18 cellular contexts compared by ENCODE assay signal in genomic region chr1:31667065-31667785, GRCh38. TPM values are rescaled to one million over a fixed set of nuclear protein-coding genes. Genes with fewer than 3 reads are reported as not detected.
DNase-seq lines count a peak whose midpoint lies in the region; ATAC-seq and TF ChIP-seq lines count a peak whose summit lies in the region.
"Had no signal": no experiment of that assay in that cellular context is flagged by ENCODE, and none has a peak within 500 bp of the region (broad histone marks: within the 10 kb centered on the region; RNA-seq: fewer than 3 reads in every experiment).

No MANE protein-coding gene starts in this region.

- H3K9me3 ChIP-seq in IMR-90 (ENCODE audit: control insufficient read depth, insufficient read depth, low read length) (no peaks in the 10 kb centered on the region), mucosa of rectum (ENCODE audit: control insufficient read depth in 2 of 2, low read length in 2 of 2) (no peaks in the 10 kb centered on the region), thyroid gland (no peaks in the 10 kb centered on the region), Karpas-422 (ENCODE audit: low read length) (no peaks in the 10 kb centered on the region)
- H3K9me3 ChIP-seq: gastrocnemius medialis had no signal

- H4K20me1 ChIP-seq in IMR-90 (ENCODE audit: insufficient read depth, low read length), result no peaks in the 10 kb centered on the region
- H4K20me1 ChIP-seq in Karpas-422 (ENCODE audit: insufficient read depth, low read depth, low read length), result no peaks in the 10 kb centered on the region

- WGBS in IMR-90 (ENCODE audit: extremely low coverage in 2 of 2, insufficient read length in 1 of 2), 2 experiments, result 79% methylated on average over 9 of the region's 19 CpGs; no CpG with 5 or more reads in 1 of the 2 experiments
- 90 to 92% methylated on average over 13 to 18 of the region's 19 CpGs for WGBS in thyroid gland, 2 donors

- H3K4me3 ChIP-seq in IMR-90 (ENCODE audit: insufficient read depth, low read depth, low read length) (no peak overlapping the region), mucosa of rectum (ENCODE audit: low read length in 2 of 2) (no peak overlapping the region), thyroid gland (replicated peaks in 1 of 3) (no peak overlapping the region), Karpas-422 (ENCODE audit: low read length) (no peak overlapping the region)
- H3K4me3 ChIP-seq: gastrocnemius medialis, GM12878 had no signal

- no peak overlapping the region for H3K4me3 Mint-ChIP-seq in MCF 10A (ENCODE audit: unreplicated experiment)
- no peak overlapping the region for H3K4me3 Mint-ChIP-seq in naive thymus-derived CD8-positive, alpha-beta T cell
- H3K4me3 Mint-ChIP-seq: activated CD4-positive, alpha-beta T cell treated with anti-CD3 and anti-CD28 coated beads, Interleukin-2, amount 10 ng/mL, durations not matched to agents 24 days and 14 days; nephron progenitor cell had no signal

- no peak overlapping the region for H3K56ac ChIP-seq in IMR-90 (ENCODE audit: extremely low read depth, insufficient read depth, low read length)

- H3K9ac ChIP-seq in IMR-90 (ENCODE audit: low read depth, low read length) (no peak overlapping the region), mucosa of rectum (ENCODE audit: low read depth in 1 of 2, low read length in 2 of 2) (peak overlapping the region in 1 of 2 donors; percentile 61), Karpas-422 (ENCODE audit: low read length) (no peak overlapping the region)

- peaks cover 45% of the 10 kb centered on the region for H3K4me1 Mint-ChIP-seq in MCF 10A (ENCODE audit: insufficient read depth, unreplicated experiment)
- peaks cover 9 to 19% (median 14%) of the 10 kb centered on the region in 4 donors for H3K4me1 Mint-ChIP-seq in naive thymus-derived CD8-positive, alpha-beta T cell

- no peak for TF ChIP-seq POLR2A in IMR-90 (IDR thresholded peaks at IDR 0.05; ENCODE audit: low read depth, low read length)
- TF ChIP-seq POLR2A in thyroid gland (IDR thresholded peaks at IDR 0.05), result no peak

- H2BK15ac ChIP-seq in IMR-90 (ENCODE audit: low read depth, low read length), result no peak overlapping the region

- BruUV-seq in IMR-90 (replicated peaks; lab: Mats Ljungman, UMichigan), result no TSS peak
- BruUV-seq in MCF 10A (replicated peaks; lab: Mats Ljungman, UMichigan), result no TSS peak

- no peaks in the 10 kb centered on the region for H3K27me3 Mint-ChIP-seq in MCF 10A (ENCODE audit: insufficient read depth, unreplicated experiment)
- peaks cover 0 to 18% (median 7%) of the 10 kb centered on the region in 5 donors for H3K27me3 Mint-ChIP-seq in naive thymus-derived CD8-positive, alpha-beta T cell

- no peak overlapping the region for H3K23ac ChIP-seq in IMR-90 (ENCODE audit: low read depth, low read length)

- intact Hi-C loops in IMR-90 (cut with micrococcal nuclease) (no loop called here), MCF 10A (cut with micrococcal nuclease) (loop anchor here (10.0 kb wide), 1 partner anchor 298 kb away; no protein-coding TSS in a partner anchor), thyroid gland (cut with DNase I) (loop anchor here (5.0 to 10.0 kb wide), 2 partner anchors 40 to 298 kb away; no protein-coding TSS in a partner anchor)

- H2BK20ac ChIP-seq in IMR-90 (ENCODE audit: low read depth, low read length), result no peak overlapping the region

- H3K36me3 Mint-ChIP-seq in MCF 10A (ENCODE audit: insufficient read depth, unreplicated experiment), result peaks cover 23% of the 10 kb centered on the region
- H3K36me3 Mint-ChIP-seq in naive thymus-derived CD8-positive, alpha-beta T cell, result no peaks in the 10 kb centered on the region

- H2AFZ ChIP-seq in IMR-90 (replicated peaks; ENCODE audit: low read length, poor library complexity) (no peak overlapping the region), Karpas-422 (ENCODE audit: low read length) (no peak overlapping the region)

- H2BK120ac ChIP-seq in IMR-90 (ENCODE audit: low read depth, low read length), result no peak overlapping the region

- CTCF ChIA-PET in IMR-90 (lab: Yijun Ruan, JAX), result interaction anchor here (1.0 to 1.4 kb wide), 2 partner anchors 8 to 79 kb away, joined by 4 read pairs; no protein-coding TSS in a partner anchor
- CTCF ChIA-PET in MCF 10A (lab: Yijun Ruan, JAX), result interaction anchor here (0.5 to 7.7 kb wide), 14 partner anchors 19 to 567 kb away, joined by 3 to 96 read pairs (median 4); no protein-coding TSS in a partner anchor

- H3K27ac ChIP-seq in IMR-90 (ENCODE audit: insufficient read depth, low read length), result no peak overlapping the region
- peak overlapping the region; percentile 74 to 82 for H3K27ac ChIP-seq in mucosa of rectum (ENCODE audit: low read depth in 2 of 2, low read length in 2 of 2)
- peak overlapping the region; percentile 90 to 95 (median 94) for H3K27ac ChIP-seq in thyroid gland
- no peak overlapping the region for H3K27ac ChIP-seq in Karpas-422 (ENCODE audit: low read length)
- H3K27ac ChIP-seq: gastrocnemius medialis had no signal

- TF ChIP-seq RAD21 in IMR-90 (IDR thresholded peaks at IDR 0.05; ENCODE audit: low read length), result no peak

- DNase-seq in IMR-90, result no peak
- no peak for DNase-seq in MCF 10A (ENCODE audit: unreplicated experiment)
- DNase-seq in thyroid gland, result peak in 1 of 2 donors; percentile 46
- DNase-seq in Karpas-422, result no peak
- DNase-seq in naive thymus-derived CD8-positive, alpha-beta T cell, result no peak
- DNase-seq: activated CD4-positive, alpha-beta T cell treated with anti-CD3 and anti-CD28 coated beads, Interleukin-2, amount 10 ng/mL, durations not matched to agents 24 days and 14 days; activated CD8-positive, alpha-beta memory T cell treated with anti-CD3 and anti-CD28 coated beads, Interleukin-2, amount 50 U/mL, for 4 hours; activated gamma-delta T cell treated with Interleukin-2 at 50 U/mL for 16 hours; aorta; gastrocnemius medialis; KBM-7; NCI-H1048; nephron progenitor cell; stimulated activated naive CD4-positive, alpha-beta T cell treated with Interleukin-2 at 50 U/mL for 16 hours had no signal

- H3K14ac ChIP-seq in IMR-90 (replicated peaks; ENCODE audit: low read depth, low read length), result no peak overlapping the region

- POLR2A ChIA-PET in IMR-90 (lab: Charles Lee; ENCODE audit: unreplicated experiment) (no interaction called here), MCF 10A (lab: Yijun Ruan, JAX) (interaction anchor here (0.7 to 5.2 kb wide), 18 partner anchors 11 to 297 kb away, joined by 3 to 44 read pairs (median 4); partner anchors contain the start of genes PEF1 and PTP4A2)
- POLR2A ChIA-PET in naive thymus-derived CD8-positive, alpha-beta T cell (lab: Charles Lee), result interaction anchor here (1.3 to 2.4 kb wide), 2 partner anchors 122 kb away, joined by 6 to 7 read pairs; no protein-coding TSS in a partner anchor

- no peak overlapping the region for H2AK5ac ChIP-seq in IMR-90 (ENCODE audit: low read depth, low read length)

- H3K4me1 ChIP-seq in IMR-90 (ENCODE audit: control insufficient read depth, insufficient read depth, low read length), result peaks cover 12% of the 10 kb centered on the region
- H3K4me1 ChIP-seq in mucosa of rectum (ENCODE audit: control insufficient read depth in 2 of 2, insufficient read depth in 2 of 2, low read length in 2 of 2), result peaks cover 32 to 40% of the 10 kb centered on the region in 2 donors
- H3K4me1 ChIP-seq in thyroid gland, result peaks cover 53 to 77% of the 10 kb centered on the region in 2 donors
- no peaks in the 10 kb centered on the region for H3K4me1 ChIP-seq in Karpas-422 (ENCODE audit: low read length)

- no peaks in the 10 kb centered on the region for H3K9me3 Mint-ChIP-seq in MCF 10A (ENCODE audit: unreplicated experiment)
- H3K9me3 Mint-ChIP-seq in naive thymus-derived CD8-positive, alpha-beta T cell, result no peaks in the 10 kb centered on the region
- H3K9me3 Mint-ChIP-seq: activated CD4-positive, alpha-beta T cell treated with anti-CD3 and anti-CD28 coated beads, Interleukin-2, amount 10 ng/mL, durations not matched to agents 24 days and 14 days; nephron progenitor cell had no signal

- H2BK5ac ChIP-seq in IMR-90 (ENCODE audit: low read depth, low read length, poor library complexity, severe bottlenecking), result no peak overlapping the region

- dilution Hi-C loops in IMR-90 (cut with HindIII; ENCODE audit: low sequenced_read_pairs, unreplicated experiment), result no loop called here

- H3K27me3 ChIP-seq in IMR-90 (ENCODE audit: control insufficient read depth, insufficient read depth, low read length), result no peaks in the 10 kb centered on the region
- H3K27me3 ChIP-seq in mucosa of rectum (ENCODE audit: control insufficient read depth in 2 of 2, insufficient read depth in 2 of 2, low read length in 2 of 2), result no peaks in the 10 kb centered on the region
- no peaks in the 10 kb centered on the region for H3K27me3 ChIP-seq in thyroid gland
- H3K27me3 ChIP-seq in Karpas-422 (ENCODE audit: low read length), result no peaks in the 10 kb centered on the region
- H3K27me3 ChIP-seq: gastrocnemius medialis had no signal

- H2AK9ac ChIP-seq in IMR-90 (replicated peaks; ENCODE audit: low read depth, low read length, poor library complexity), result peak overlapping the region; percentile 58

- peak overlapping the region; percentile 67 for H3K27ac Mint-ChIP-seq in MCF 10A (ENCODE audit: low read depth, unreplicated experiment)
- no peak overlapping the region for H3K27ac Mint-ChIP-seq in naive thymus-derived CD8-positive, alpha-beta T cell
- H3K27ac Mint-ChIP-seq: activated CD4-positive, alpha-beta T cell treated with anti-CD3 and anti-CD28 coated beads, Interleukin-2, amount 10 ng/mL, durations not matched to agents 24 days and 14 days had no signal

- peaks cover 7% of the 10 kb centered on the region; the same call in 1 of the 2 replicates for H3K9me1 ChIP-seq in IMR-90 (ENCODE audit: insufficient read depth, low read length)

- no peak overlapping the region for H3K4me2 ChIP-seq in IMR-90 (ENCODE audit: low read depth, low read length)
- no peak overlapping the region for H3K4me2 ChIP-seq in Karpas-422 (ENCODE audit: low read depth, low read length, poor library complexity, severe bottlenecking)

- TF ChIP-seq CTCF in IMR-90 (conservative IDR thresholded peaks at IDR 0.05; ENCODE audit: low read depth, low read length) (no peak), MCF 10A (IDR thresholded peaks at IDR 0.05; ENCODE audit: unreplicated experiment) (no peak), thyroid gland (IDR thresholded peaks at IDR 0.05) (no peak)

- no peaks in the 10 kb centered on the region for H3K79me2 ChIP-seq in Karpas-422 (ENCODE audit: low read length)

- no peak overlapping the region for H4K5ac ChIP-seq in IMR-90 (ENCODE audit: low read depth, low read length)

- no peak overlapping the region for H3K4ac ChIP-seq in IMR-90 (ENCODE audit: low read depth, low read length)

- H4K8ac ChIP-seq in IMR-90 (ENCODE audit: low read depth in 2 of 2, low read length in 2 of 2), result no peak overlapping the region

- peaks cover 0 to 3% of the 10 kb centered on the region in 2 experiments; a peak in 1 of 4 replicates for H3K79me1 ChIP-seq in IMR-90 (ENCODE audit: low read depth in 1 of 2, low read length in 2 of 2)

- H3K9me2 ChIP-seq in Karpas-422 (replicated peaks; ENCODE audit: insufficient read depth, low read length), result no peaks in the 10 kb centered on the region

- no peak overlapping the region for H4K91ac ChIP-seq in IMR-90 (ENCODE audit: insufficient read depth, low read depth, low read length)

- no peak for ATAC-seq in IMR-90 (ENCODE audit: low read depth)
- ATAC-seq in GM18502 (IDR thresholded peaks at IDR 0.05; ENCODE audit: poor library complexity, unreplicated experiment), result no peak
- no peak for ATAC-seq in naive thymus-derived CD8-positive, alpha-beta T cell
- ATAC-seq: gastrocnemius medialis had no signal

- no peak overlapping the region for H3K18ac ChIP-seq in IMR-90 (ENCODE audit: low read depth, low read length)

- H3K36me3 ChIP-seq in IMR-90 (ENCODE audit: control insufficient read depth, insufficient read depth, low read length), result peaks cover 70% of the 10 kb centered on the region
- no peaks in the 10 kb centered on the region for H3K36me3 ChIP-seq in mucosa of rectum (ENCODE audit: control insufficient read depth in 2 of 2, insufficient read depth in 2 of 2, low read length in 2 of 2)
- H3K36me3 ChIP-seq in thyroid gland, result no peaks in the 10 kb centered on the region
- no peaks in the 10 kb centered on the region for H3K36me3 ChIP-seq in Karpas-422 (ENCODE audit: insufficient read depth, low read length)
- H3K36me3 ChIP-seq: gastrocnemius medialis had no signal

- in situ Hi-C loops in IMR-90 (cut with MboI; ENCODE audit: low sequenced_read_pairs), result loop anchor here (10.0 kb wide), 1 partner anchor 78 kb away; no protein-coding TSS in a partner anchor

RNA-seq across cellular contexts. Expression of gene PEF1, which starts 22.5 kb away (rescaled TPM):
- total RNA-seq in IMR-90 (2012; rRNA removed) (90.0 and 104 TPM in 2 replicates), MCF 10A (2022) (56.7 and 61.1 TPM in 2 replicates), thyroid gland (100 to 1,000 TPM; 180 to 355 (median 312) TPM)
- polyA plus RNA-seq in IMR-90 (2012; rRNA removed), result 84.2 TPM in 2 replicates
- 60.3 and 78.3 TPM in 2 replicates for polyA plus RNA-seq in IMR-90 (2012; cell fraction: cytosol; rRNA removed)
- polyA plus RNA-seq in IMR-90 (2012; cell fraction: nucleus; rRNA removed; ENCODE audit: low replicate concordance), result 41.2 and 50.2 TPM in 2 replicates
- 53.0 and 56.2 TPM in 2 replicates for total RNA-seq in Karpas-422 (2014; rRNA removed; shearing (Covaris generic); ENCODE audit: low replicate concordance)
- 10 to 100 TPM; 35.3 to 36.3 TPM for total RNA-seq in naive thymus-derived CD8-positive, alpha-beta T cell
- 10 to 100 TPM; 60.6 to 87.3 (median 77.8) TPM for polyA plus RNA-seq in naive thymus-derived CD8-positive, alpha-beta T cell

RNA-seq across cellular contexts. Expression of gene COL16A1, which starts 36.6 kb away (rescaled TPM):
- total RNA-seq in IMR-90 (2012; rRNA removed), result 28.6 and 34.2 TPM in 2 replicates
- 62.8 and 65.2 TPM in 2 replicates for polyA plus RNA-seq in IMR-90 (2012; rRNA removed)
- polyA plus RNA-seq in IMR-90 (2012; cell fraction: cytosol; rRNA removed), result 30.1 and 39.5 TPM in 2 replicates
- polyA plus RNA-seq in IMR-90 (2012; cell fraction: nucleus; rRNA removed; ENCODE audit: low replicate concordance), result 228 and 260 TPM in 2 replicates
- total RNA-seq in MCF 10A (2022), result 42.1 and 49.1 TPM in 2 replicates
- total RNA-seq in thyroid gland, result 100 to 1,000 TPM in 2 of 4 donors, 10 to 100 TPM in 2; 61.3 to 121 (median 97.1) TPM
- not detected in 2 replicates for total RNA-seq in Karpas-422 (2014; rRNA removed; shearing (Covaris generic); ENCODE audit: low replicate concordance)
- total RNA-seq in naive thymus-derived CD8-positive, alpha-beta T cell, result not detected
- under 1 TPM in 1 of 3 donors, not detected in 2; 0.20 TPM for polyA plus RNA-seq in naive thymus-derived CD8-positive, alpha-beta T cell
- total RNA-seq: activated CD4-positive, alpha-beta T cell treated with anti-CD3 and anti-CD28 coated beads, Interleukin-2, amount 10 ng/mL, durations not matched to agents 24 days and 14 days had no signal

RNA-seq across cellular contexts. Expression of gene HCRTR1, which starts 49.7 kb away (rescaled TPM):
- not detected in 2 replicates for total RNA-seq in IMR-90 (2012; rRNA removed)
- polyA plus RNA-seq in IMR-90 (2012; rRNA removed), result not detected in 2 replicates
- polyA plus RNA-seq in IMR-90 (2012; cell fraction: cytosol; rRNA removed), result not detected in 2 replicates
- polyA plus RNA-seq in IMR-90 (2012; cell fraction: nucleus; rRNA removed; ENCODE audit: low replicate concordance), result 0.09 and 0.12 TPM in 2 replicates
- not detected in 2 replicates for total RNA-seq in MCF 10A (2022)
- 1 to 10 TPM in 2 of 4 donors, under 1 TPM in 2; 0.40 to 5.6 (median 1.3) TPM for total RNA-seq in thyroid gland
- not detected in 2 replicates for total RNA-seq in Karpas-422 (2014; rRNA removed; shearing (Covaris generic); ENCODE audit: low replicate concordance)
- not detected for total RNA-seq in naive thymus-derived CD8-positive, alpha-beta T cell
- polyA plus RNA-seq in naive thymus-derived CD8-positive, alpha-beta T cell, result not detected
- total RNA-seq: activated CD4-positive, alpha-beta T cell treated with anti-CD3 and anti-CD28 coated beads, Interleukin-2, amount 10 ng/mL, durations not matched to agents 24 days and 14 days; GM12878; liver had no signal
- polyA plus RNA-seq: GM12878 had no signal

Comparison
In these comparisons a context has a peak if more than half of its experiments do, and no peak if none do; other contexts are left out.
1. H3K27ac ChIP-seq: peak in mucosa of rectum (2 of 2) and thyroid gland (3 of 3); none in IMR-90 (single experiment) and Karpas-422 (single experiment).
2. RNA of gene COL16A1, which starts 36.6 kb away (total RNA-seq): 61.3 to 121 TPM in thyroid gland, 42.1 to 49.1 TPM in MCF 10A and 28.6 to 34.2 TPM in IMR-90; not detected in naive thymus-derived CD8-positive, alpha-beta T cell and not detected in Karpas-422; every median in the first group is over 10 times any median in the second.